In the genomic region with DNA sequence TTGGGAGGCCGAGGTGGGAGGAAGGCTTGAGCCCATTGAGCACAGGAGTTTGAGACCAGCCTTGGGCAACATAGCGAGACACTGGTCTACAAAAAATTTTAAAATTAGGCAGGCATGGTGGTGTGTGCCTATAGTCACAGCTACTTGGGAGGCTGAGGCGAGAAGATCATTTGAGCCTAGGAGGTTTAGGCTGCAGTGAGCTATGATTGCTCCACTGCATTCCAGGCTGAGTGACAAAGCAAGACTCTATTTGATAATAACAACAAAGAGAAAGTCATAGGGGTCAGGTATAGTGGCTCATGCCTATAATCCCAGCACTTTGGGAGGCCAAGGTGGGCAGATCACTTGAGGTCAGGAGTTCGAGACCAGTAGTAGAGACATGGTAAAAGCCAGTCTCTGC, we compare ENCODE assay signal across 21 cellular contexts. TPM values are rescaled to one million over a fixed set of nuclear protein-coding genes. Genes with fewer than 3 reads are reported as not detected.
A peak's percentile ranks its signal among the peaks of the same experiment; 100 is the strongest.
DNase-seq lines count a peak whose midpoint lies in the region; ATAC-seq, FAIRE-seq and TF ChIP-seq lines count a peak whose summit lies in the region.
"Had no signal": no experiment of that assay in that cellular context is flagged by ENCODE, and none has a peak within 500 bp of the region (broad histone marks: within the 10 kb centered on the region; RNA-seq: fewer than 3 reads in every experiment).

No MANE protein-coding gene starts in this region.

- peaks cover 26 to 67% (median 42%) of the 10 kb centered on the region in 4 donors for H3K4me1 Mint-ChIP-seq in CD4-positive, alpha-beta memory T cell
- H3K4me1 Mint-ChIP-seq in natural killer cell treated with Interleukin-12 subunit alpha and Interleukin-12 subunit beta and Interleukin-15 and Interleukin-18, amount 100 ng/mL, for 72 hours (ENCODE audit: low read depth in 2 of 2), result peaks cover 22 to 36% of the 10 kb centered on the region in 2 donors

- TF ChIP-seq CTCF in HCT116 (IDR thresholded peaks at IDR 0.05 in 2 of 3, conservative IDR thresholded peaks at IDR 0.05 in 1 of 3; ENCODE audit: borderline replicate concordance in 1 of 3, insufficient read depth in 1 of 3, low read depth in 2 of 3, low read length in 2 of 3) (no peak), K562 (IDR thresholded peaks at IDR 0.05 in 2 of 3, conservative IDR thresholded peaks at IDR 0.05 in 1 of 3; ENCODE audit: insufficient read depth in 2 of 3, low read depth in 1 of 3, low read length in 3 of 3) (no peak)

- H3K4me3 Mint-ChIP-seq in CD4-positive, alpha-beta memory T cell, result peak overlapping the region in 2 of 8 donors; percentile 24 to 31
- no peak overlapping the region for H3K4me3 Mint-ChIP-seq in natural killer cell treated with Interleukin-12 subunit alpha and Interleukin-12 subunit beta and Interleukin-15 and Interleukin-18, amount 100 ng/mL, for 72 hours

- RAD21 ChIA-PET in HCT116 (lab: Charles Lee; ENCODE audit: low non-redundant PET in 1 of 2, low total read pairs in 2 of 2, uncharacterized antibody in 2 of 2, unreplicated experiment in 2 of 2), result no interaction called here

- H3K36me3 ChIP-seq in CD4-positive, alpha-beta memory T cell (ENCODE audit: insufficient read depth, low read length), result peaks cover under 1% of the 10 kb centered on the region
- H3K36me3 ChIP-seq in HCT116 (ENCODE audit: control insufficient read depth in 1 of 2, insufficient read depth in 2 of 2, low read length in 2 of 2), result no peaks in the 10 kb centered on the region
- H3K36me3 ChIP-seq in K562 (ENCODE audit: control insufficient read depth, insufficient read depth, low read length), result no peaks in the 10 kb centered on the region
- H3K36me3 ChIP-seq: MG63 had no signal

- no peaks in the 10 kb centered on the region for H3K27me3 ChIP-seq in CD4-positive, alpha-beta memory T cell (ENCODE audit: insufficient read depth, low read length)
- H3K27me3 ChIP-seq in HCT116 (ENCODE audit: insufficient read depth, low read length) (no peaks in the 10 kb centered on the region), K562 (ENCODE audit: control insufficient read depth in 2 of 2, insufficient read depth in 2 of 2, low read length in 2 of 2) (no peaks in the 10 kb centered on the region)
- H3K27me3 ChIP-seq: brain microvascular endothelial cell, MG63, tibial nerve had no signal

- H3K9ac ChIP-seq in HCT116 (ENCODE audit: low read length), result no peak overlapping the region
- no peak overlapping the region for H3K9ac ChIP-seq in K562 (ENCODE audit: insufficient read depth in 1 of 2, low read depth in 2 of 2, low read length in 2 of 2)
- H3K9ac ChIP-seq: parathyroid adenoma had no signal

- H4K20me1 ChIP-seq in HCT116 (ENCODE audit: insufficient read depth), result no peaks in the 10 kb centered on the region
- no peaks in the 10 kb centered on the region for H4K20me1 ChIP-seq in K562 (replicated peaks; ENCODE audit: control insufficient read depth, insufficient read depth, low read length)

- WGBS in K562 (ENCODE audit: insufficient coverage, low coverage, missing lambda C conversion rate), result 65% methylated on average over 4 of the region's 4 CpGs

- peaks cover 0 to 2% (median 0%) of the 10 kb centered on the region in 8 donors for H3K9me3 Mint-ChIP-seq in CD4-positive, alpha-beta memory T cell
- no peaks in the 10 kb centered on the region for H3K9me3 Mint-ChIP-seq in natural killer cell treated with Interleukin-12 subunit alpha and Interleukin-12 subunit beta and Interleukin-15 and Interleukin-18, amount 100 ng/mL, for 72 hours

- H3K9me2 ChIP-seq in HCT116 (ENCODE audit: insufficient read depth), result no peaks in the 10 kb centered on the region

- CTCF ChIA-PET in CD4-positive, alpha-beta memory T cell (lab: Charles Lee; ENCODE audit: partially characterized antibody), result interaction anchor here (1.0 to 2.9 kb wide), 4 partner anchors 14 to 39 kb away, joined by 3 to 10 read pairs (median 6); no protein-coding TSS in a partner anchor
- CTCF ChIA-PET in HCT116 (lab: Charles Lee) (interaction anchor here (0.7 kb wide), 1 partner anchor 97 kb away, joined by 3 read pairs; the partner anchor contains the start of gene DNM2), K562 (lab: Yijun Ruan, JAX; ENCODE audit: low intra/inter-chr PET ratio) (no interaction called here)

- no peak overlapping the region for H3K27ac ChIP-seq in CD4-positive, alpha-beta memory T cell (ENCODE audit: low read depth, low read length)
- no peak overlapping the region for H3K27ac ChIP-seq in HCT116 (ENCODE audit: low read depth, low read length)
- H3K27ac ChIP-seq in K562 (ENCODE audit: extremely low read depth, low read depth, low read length), result no peak overlapping the region
- H3K27ac ChIP-seq: brain microvascular endothelial cell, parathyroid adenoma had no signal

- peaks cover 50% of the 10 kb centered on the region for H3K4me1 ChIP-seq in CD4-positive, alpha-beta memory T cell (ENCODE audit: insufficient read depth, low read length)
- H3K4me1 ChIP-seq in HCT116 (ENCODE audit: control insufficient read depth in 1 of 2, insufficient read depth in 2 of 2, low read length in 2 of 2), result peaks cover 59 to 75% of the 10 kb centered on the region in 2 experiments
- H3K4me1 ChIP-seq in K562 (replicated peaks in 1 of 2; ENCODE audit: control insufficient read depth in 2 of 2, insufficient read depth in 2 of 2, low read length in 2 of 2), result peaks cover 23 to 39% of the 10 kb centered on the region in 2 experiments

- in situ Hi-C loops in K562 (cut with MboI), result no loop called here

- FAIRE-seq in K562 (lab: Jason Lieb, UNC), result peak; percentile 58
- FAIRE-seq: kidney had no signal

- peaks cover 3% of the 10 kb centered on the region for H3K9me1 ChIP-seq in K562 (ENCODE audit: control insufficient read depth, insufficient read depth, low read length)

- peak overlapping the region; percentile 6 to 86 (median 73) for H3K27ac Mint-ChIP-seq in CD4-positive, alpha-beta memory T cell
- H3K27ac Mint-ChIP-seq in natural killer cell treated with Interleukin-12 subunit alpha and Interleukin-12 subunit beta and Interleukin-15 and Interleukin-18, amount 100 ng/mL, for 72 hours, result peak overlapping the region; percentile 51 to 86

- no peak overlapping the region for H3K4me3 ChIP-seq in CD4-positive, alpha-beta memory T cell (ENCODE audit: low read length in 2 of 2)
- H3K4me3 ChIP-seq in HCT116 (replicated peaks in 1 of 2; ENCODE audit: low read depth in 1 of 2, low read length in 2 of 2), result no peak overlapping the region
- no peak overlapping the region for H3K4me3 ChIP-seq in K562
- H3K4me3 ChIP-seq: MG63, tibial nerve had no signal

- POLR2A ChIA-PET in CD4-positive, alpha-beta memory T cell (lab: Charles Lee; ENCODE audit: partially characterized antibody), result interaction anchor here (1.1 to 7.1 kb wide), 2 partner anchors 17 to 32 kb away, joined by 3 to 65 read pairs; no protein-coding TSS in a partner anchor
- POLR2A ChIA-PET in HCT116 (lab: Charles Lee), result interaction anchor here (0.7 kb wide), 1 partner anchor 36 kb away, joined by 3 read pairs; no protein-coding TSS in a partner anchor
- POLR2A ChIA-PET in K562 (lab: Yijun Ruan, JAX), result interaction anchor here (0.8 to 1.4 kb wide), 2 partner anchors 19 to 38 kb away, joined by 3 to 4 read pairs; no protein-coding TSS in a partner anchor

- no peak for TF ChIP-seq EP300 in K562 (IDR thresholded peaks at IDR 0.05; ENCODE audit: low read length)

- H2AFZ ChIP-seq in HCT116 (ENCODE audit: low read depth, low read length, poor library complexity, severe bottlenecking) (no peak overlapping the region), K562 (ENCODE audit: low read depth, low read length) (no peak overlapping the region)
- H2AFZ ChIP-seq: parathyroid adenoma had no signal

- DNase-seq in CD4-positive, alpha-beta memory T cell, result no peak
- DNase-seq in HCT116 (ENCODE audit: low read depth, low spot score), result no peak
- peak in 1 of 4 experiments; percentile 13 for DNase-seq in K562 (ENCODE audit: extremely low read depth in 1 of 4, low spot score in 3 of 4)
- DNase-seq in natural killer cell treated with Interleukin-12 subunit alpha and Interleukin-12 subunit beta and Interleukin-15 and Interleukin-18, amount 100 ng/mL, for 72 hours (ENCODE audit: low spot score), result no peak
- DNase-seq in cortex of kidney (lab: John Stamatoyannopoulos, UW), result no peak
- DNase-seq in SW 1271 (lab: John Stamatoyannopoulos, UW), result no peak
- DNase-seq in central memory CD4-positive, alpha-beta T cell, result no peak
- DNase-seq: activated effector memory CD4-positive, alpha-beta T cell treated with Interleukin-2 at 50 U/mL for 16 hours; AML-193; brain microvascular endothelial cell; DMS153; HCEC 1CT; kidney; MG63; NCI-H187 treated with DMSO at 0.1 percent for 48 hours; SIG-M5; stimulated activated CD4-positive, alpha-beta T cell treated with anti-CD3 and anti-CD28 coated beads, Interleukin-4, amount 100 ng/mL, for 24 hours; stimulated activated CD8-positive, alpha-beta memory T cell treated with anti-CD3 and anti-CD28 coated beads, Interleukin-4, amount 100 ng/mL, for 48 hours had no signal

- intact Hi-C loops in CD4-positive, alpha-beta memory T cell (cut with micrococcal nuclease), result no loop called here
- intact Hi-C loops in HCT116 (cut with micrococcal nuclease) (no loop called here), K562 (cut with micrococcal nuclease) (no loop called here)

- H3K4me2 ChIP-seq in HCT116 (ENCODE audit: low read length) (peak overlapping the region; percentile 27), K562 (ENCODE audit: insufficient read depth, low read length) (no peak overlapping the region)

- TF ChIP-seq RAD21 in HCT116 (IDR thresholded peaks at IDR 0.05; ENCODE audit: low read depth) (no peak), K562 (CRISPR knock-in tag; conservative IDR thresholded peaks at IDR 0.05 in 1 of 2, IDR thresholded peaks at IDR 0.05 in 1 of 2) (no peak)

- no TSS peak for BruUV-seq in HCT116 (replicated peaks; lab: Mats Ljungman, UMichigan)
- BruUV-seq in K562 (replicated peaks; lab: Mats Ljungman, UMichigan), result no TSS peak

- ATAC-seq in HCT116 (no peak), K562 (no peak), GM21360 (IDR thresholded peaks at IDR 0.05; ENCODE audit: unreplicated experiment) (no peak)
- ATAC-seq in natural killer cell treated with Interleukin-12 subunit alpha and Interleukin-12 subunit beta and Interleukin-15 and Interleukin-18, amount 100 ng/mL, for 72 hours, result no peak

- peaks cover 3% of the 10 kb centered on the region for H3K79me2 ChIP-seq in HCT116 (ENCODE audit: insufficient read depth, low read length)
- peaks cover 6% of the 10 kb centered on the region; the same call in 2 of the 3 replicates for H3K79me2 ChIP-seq in K562 (ENCODE audit: control insufficient read depth, insufficient read depth, low read length)

- TF ChIP-seq POLR2A in HCT116 (IDR thresholded peaks at IDR 0.05; ENCODE audit: borderline replicate concordance, extremely low read depth, insufficient read depth, insufficient read length) (no peak), K562 (conservative IDR thresholded peaks at IDR 0.05) (no peak)

- H3K36me3 Mint-ChIP-seq in CD4-positive, alpha-beta memory T cell, result peaks cover 15 to 28% of the 10 kb centered on the region in 2 donors
- no peaks in the 10 kb centered on the region for H3K36me3 Mint-ChIP-seq in natural killer cell treated with Interleukin-12 subunit alpha and Interleukin-12 subunit beta and Interleukin-15 and Interleukin-18, amount 100 ng/mL, for 72 hours

- H3K27me3 Mint-ChIP-seq in CD4-positive, alpha-beta memory T cell, result no peaks in the 10 kb centered on the region
- no peaks in the 10 kb centered on the region for H3K27me3 Mint-ChIP-seq in natural killer cell treated with Interleukin-12 subunit alpha and Interleukin-12 subunit beta and Interleukin-15 and Interleukin-18, amount 100 ng/mL, for 72 hours

- H3K9me3 ChIP-seq in CD4-positive, alpha-beta memory T cell (ENCODE audit: control insufficient read depth in 1 of 2, low read length in 2 of 2), result no peaks in the 10 kb centered on the region
- H3K9me3 ChIP-seq in HCT116 (ENCODE audit: control insufficient read depth in 1 of 2, insufficient read depth in 1 of 2, low read depth in 1 of 2, low read length in 2 of 2) (no peaks in the 10 kb centered on the region), K562 (replicated peaks; ENCODE audit: control insufficient read depth, insufficient read depth, low read depth, low read length) (no peaks in the 10 kb centered on the region)
- H3K9me3 ChIP-seq: MG63, tibial nerve had no signal

RNA-seq across cellular contexts. Expression of gene SLC44A2, which starts 4.6 kb away (rescaled TPM):
- 100 to 1,000 TPM; 203 to 204 TPM for total RNA-seq in CD4-positive, alpha-beta memory T cell
- 100 to 1,000 TPM; 195 to 284 TPM for polyA plus RNA-seq in CD4-positive, alpha-beta memory T cell
- total RNA-seq in HCT116 (2021; ENCODE audit: unreplicated experiment) (90.9 TPM), K562 (2014; rRNA removed) (6.8 and 14.4 TPM in 2 replicates), K562 (2014; rRNA removed; fragmentation: Illumina TruSeq; extraction: Trizol) (6.2 and 6.5 TPM in 2 replicates), K562 (2015; rRNA removed; fragmentation: Illumina TruSeq; extraction: Trizol) (8.0 and 8.1 TPM in 2 replicates), K562 (2021) (30.2 and 34.2 TPM in 2 replicates)
- 62.0 and 79.9 TPM in 2 replicates for polyA plus RNA-seq in HCT116 (2012)
- 37.8 and 63.7 TPM in 2 replicates for total RNA-seq in K562 (2011; cell fraction: chromatin; rRNA removed; ENCODE audit: low replicate concordance)
- total RNA-seq in K562 (2011; cell fraction: nucleolus; rRNA removed), result 41.6 and 41.7 TPM in 2 replicates
- total RNA-seq in K562 (2011; cell fraction: nucleoplasm; rRNA removed), result 44.4 and 57.3 TPM in 2 replicates
- polyA plus RNA-seq in K562 (2011; rRNA removed) (15.1 and 23.3 TPM in 2 replicates), K562 (2014; fragmentation: Illumina TruSeq; extraction: Trizol) (26.3 and 33.0 TPM in 2 replicates), K562 (2014; fragmentation: Nextera tagmentation; extraction: Ambion mirVana) (1 to 10 TPM; 1.1 to 2.3 TPM), K562 (2014; rRNA removed) (12.4 and 16.7 TPM in 2 replicates)
- polyA plus RNA-seq in K562 (2011; cell fraction: cytosol; rRNA removed), result 22.5 and 26.7 TPM in 2 replicates
- 44.7 and 54.4 TPM in 2 replicates for polyA plus RNA-seq in K562 (2011; cell fraction: nucleus; rRNA removed)
- 29.6 and 49.8 TPM in 2 replicates for polyA plus RNA-seq in K562 (2012)
- polyA minus RNA-seq in K562 (2011; rRNA and poly(A)+ RNA removed), result 18.5 and 22.8 TPM in 2 replicates
- 18.0 and 33.3 TPM in 2 replicates for polyA minus RNA-seq in K562 (2011; cell fraction: cytosol; rRNA and poly(A)+ RNA removed)
- polyA minus RNA-seq in K562 (2011; cell fraction: nucleus; rRNA and poly(A)+ RNA removed), result 7.8 and 11.1 TPM in 2 replicates
- total RNA-seq in natural killer cell treated with Interleukin-12 subunit alpha and Interleukin-12 subunit beta and Interleukin-15 and Interleukin-18, amount 100 ng/mL, for 72 hours, result 10 to 100 TPM; 63.9 to 67.9 TPM

RNA-seq across cellular contexts. Expression of gene ILF3, which starts 33.4 kb away (rescaled TPM):
- 100 to 1,000 TPM; 291 to 302 TPM for total RNA-seq in CD4-positive, alpha-beta memory T cell
- 100 to 1,000 TPM in 1 of 2 donors, 10 to 100 TPM in 1; 36.2 to 103 TPM for polyA plus RNA-seq in CD4-positive, alpha-beta memory T cell
- 430 TPM for total RNA-seq in HCT116 (2021; ENCODE audit: unreplicated experiment)
- 242 and 278 TPM in 2 replicates for polyA plus RNA-seq in HCT116 (2012)
- total RNA-seq in K562 (2011; cell fraction: chromatin; rRNA removed; ENCODE audit: low replicate concordance), result 430 and 677 TPM in 2 replicates
- total RNA-seq in K562 (2011; cell fraction: nucleolus; rRNA removed), result 329 and 377 TPM in 2 replicates
- total RNA-seq in K562 (2011; cell fraction: nucleoplasm; rRNA removed), result 305 and 307 TPM in 2 replicates
- total RNA-seq in K562 (2014; rRNA removed), result 141 and 169 TPM in 2 replicates
- total RNA-seq in K562 (2014; rRNA removed; fragmentation: Illumina TruSeq; extraction: Trizol), result 122 and 125 TPM in 2 replicates
- total RNA-seq in K562 (2015; rRNA removed; fragmentation: Illumina TruSeq; extraction: Trizol), result 179 and 183 TPM in 2 replicates
- 408 and 453 TPM in 2 replicates for total RNA-seq in K562 (2021)
- polyA plus RNA-seq in K562 (2011; rRNA removed), result 175 and 376 TPM in 2 replicates
- polyA plus RNA-seq in K562 (2011; cell fraction: cytosol; rRNA removed), result 127 and 144 TPM in 2 replicates
- 442 and 520 TPM in 2 replicates for polyA plus RNA-seq in K562 (2011; cell fraction: nucleus; rRNA removed)
- polyA plus RNA-seq in K562 (2012), result 205 and 346 TPM in 2 replicates
- polyA plus RNA-seq in K562 (2014; fragmentation: Illumina TruSeq; extraction: Trizol), result 342 and 395 TPM in 2 replicates
- polyA plus RNA-seq in K562 (2014; fragmentation: Nextera tagmentation; extraction: Ambion mirVana), result 10 to 100 TPM; 26.0 to 27.5 TPM
- polyA plus RNA-seq in K562 (2014; rRNA removed), result 231 and 240 TPM in 2 replicates
- polyA minus RNA-seq in K562 (2011; rRNA and poly(A)+ RNA removed), result 144 and 225 TPM in 2 replicates
- polyA minus RNA-seq in K562 (2011; cell fraction: cytosol; rRNA and poly(A)+ RNA removed), result 105 and 160 TPM in 2 replicates
- polyA minus RNA-seq in K562 (2011; cell fraction: nucleus; rRNA and poly(A)+ RNA removed), result 106 and 132 TPM in 2 replicates
- total RNA-seq in natural killer cell treated with Interleukin-12 subunit alpha and Interleukin-12 subunit beta and Interleukin-15 and Interleukin-18, amount 100 ng/mL, for 72 hours, result 100 to 1,000 TPM; 298 to 579 TPM

RNA-seq across cellular contexts. Expression of gene AP1M2, which starts 33.7 kb away (rescaled TPM):
- total RNA-seq in CD4-positive, alpha-beta memory T cell, result not detected
- polyA plus RNA-seq in CD4-positive, alpha-beta memory T cell, result not detected
- total RNA-seq in HCT116 (2021; ENCODE audit: unreplicated experiment) (111 TPM), K562 (2014; rRNA removed) (0.59 TPM in 1 of 2 replicates, not detected in the other), K562 (2014; rRNA removed; fragmentation: Illumina TruSeq; extraction: Trizol) (0.57 and 1.3 TPM in 2 replicates), K562 (2015; rRNA removed; fragmentation: Illumina TruSeq; extraction: Trizol) (0.15 TPM in 1 of 2 replicates, not detected in the other), K562 (2021) (0.33 and 0.40 TPM in 2 replicates)
- 145 and 167 TPM in 2 replicates for polyA plus RNA-seq in HCT116 (2012)
- not detected in 2 replicates for total RNA-seq in K562 (2011; cell fraction: chromatin; rRNA removed; ENCODE audit: low replicate concordance)
- total RNA-seq in K562 (2011; cell fraction: nucleolus; rRNA removed), result 1.2 TPM in 1 of 2 replicates, not detected in the other
- 1.1 and 1.7 TPM in 2 replicates for total RNA-seq in K562 (2011; cell fraction: nucleoplasm; rRNA removed)
- polyA plus RNA-seq in K562 (2011; rRNA removed) (0.39 and 0.50 TPM in 2 replicates), K562 (2014; fragmentation: Illumina TruSeq; extraction: Trizol) (0.68 TPM in 1 of 2 replicates, not detected in the other), K562 (2014; fragmentation: Nextera tagmentation; extraction: Ambion mirVana) (1 to 10 TPM; 1.1 to 1.4 TPM), K562 (2014; rRNA removed) (1.1 and 1.3 TPM in 2 replicates)
- 0.34 and 1.0 TPM in 2 replicates for polyA plus RNA-seq in K562 (2011; cell fraction: cytosol; rRNA removed)
- polyA plus RNA-seq in K562 (2011; cell fraction: nucleus; rRNA removed), result 0.24 and 0.41 TPM in 2 replicates
- 0.55 and 0.68 TPM in 2 replicates for polyA plus RNA-seq in K562 (2012)
- 0.11 TPM in 1 of 2 replicates, not detected in the other for polyA minus RNA-seq in K562 (2011; rRNA and poly(A)+ RNA removed)
- 0.95 and 2.2 TPM in 2 replicates for polyA minus RNA-seq in K562 (2011; cell fraction: cytosol; rRNA and poly(A)+ RNA removed)
- polyA minus RNA-seq in K562 (2011; cell fraction: nucleus; rRNA and poly(A)+ RNA removed), result 0.78 TPM in 1 of 2 replicates, not detected in the other
- not detected for total RNA-seq in natural killer cell treated with Interleukin-12 subunit alpha and Interleukin-12 subunit beta and Interleukin-15 and Interleukin-18, amount 100 ng/mL, for 72 hours
- total RNA-seq: tibial nerve had no signal

RNA-seq across cellular contexts. Expression of gene CDKN2D, which starts 52.0 kb away (rescaled TPM):
- 10 to 100 TPM; 25.6 to 29.2 TPM for total RNA-seq in CD4-positive, alpha-beta memory T cell
- polyA plus RNA-seq in CD4-positive, alpha-beta memory T cell, result 100 to 1,000 TPM; 130 to 159 TPM
- total RNA-seq in HCT116 (2021; ENCODE audit: unreplicated experiment), result 13.8 TPM
- polyA plus RNA-seq in HCT116 (2012), result 33.3 and 33.5 TPM in 2 replicates
- 3.0 and 4.1 TPM in 2 replicates for total RNA-seq in K562 (2011; cell fraction: chromatin; rRNA removed; ENCODE audit: low replicate concordance)
- total RNA-seq in K562 (2011; cell fraction: nucleolus; rRNA removed), result 4.5 and 5.1 TPM in 2 replicates
- total RNA-seq in K562 (2011; cell fraction: nucleoplasm; rRNA removed), result 4.1 and 6.0 TPM in 2 replicates
- total RNA-seq in K562 (2014; rRNA removed), result 1.7 and 2.7 TPM in 2 replicates
- total RNA-seq in K562 (2014; rRNA removed; fragmentation: Illumina TruSeq; extraction: Trizol), result 1.7 and 2.4 TPM in 2 replicates
- total RNA-seq in K562 (2015; rRNA removed; fragmentation: Illumina TruSeq; extraction: Trizol), result 3.2 and 3.7 TPM in 2 replicates
- 4.1 and 4.7 TPM in 2 replicates for total RNA-seq in K562 (2021)
- polyA plus RNA-seq in K562 (2011; rRNA removed), result 5.7 and 6.6 TPM in 2 replicates
- polyA plus RNA-seq in K562 (2011; cell fraction: cytosol; rRNA removed), result 9.6 and 11.2 TPM in 2 replicates
- polyA plus RNA-seq in K562 (2011; cell fraction: nucleus; rRNA removed), result 4.6 and 6.0 TPM in 2 replicates
- 4.6 and 12.8 TPM in 2 replicates for polyA plus RNA-seq in K562 (2012)
- polyA plus RNA-seq in K562 (2014; fragmentation: Illumina TruSeq; extraction: Trizol), result 3.7 and 4.0 TPM in 2 replicates
- 1 to 10 TPM in 1 of 2 experiments, under 1 TPM in 1; 0.41 to 1.0 TPM for polyA plus RNA-seq in K562 (2014; fragmentation: Nextera tagmentation; extraction: Ambion mirVana)
- 6.7 and 8.2 TPM in 2 replicates for polyA plus RNA-seq in K562 (2014; rRNA removed)
- polyA minus RNA-seq in K562 (2011; rRNA and poly(A)+ RNA removed), result 1.7 and 2.1 TPM in 2 replicates
- polyA minus RNA-seq in K562 (2011; cell fraction: cytosol; rRNA and poly(A)+ RNA removed), result 1.9 and 5.0 TPM in 2 replicates
- polyA minus RNA-seq in K562 (2011; cell fraction: nucleus; rRNA and poly(A)+ RNA removed), result 1.1 and 1.2 TPM in 2 replicates
- total RNA-seq in natural killer cell treated with Interleukin-12 subunit alpha and Interleukin-12 subunit beta and Interleukin-15 and Interleukin-18, amount 100 ng/mL, for 72 hours, result 10 to 100 TPM; 28.0 to 33.9 TPM

RNA-seq across cellular contexts. Expression of gene KRI1, which starts 55.0 kb away (rescaled TPM):
- 10 to 100 TPM; 72.7 to 73.0 TPM for total RNA-seq in CD4-positive, alpha-beta memory T cell
- 10 to 100 TPM in 1 of 2 donors, 1 to 10 TPM in 1; 3.2 to 36.3 TPM for polyA plus RNA-seq in CD4-positive, alpha-beta memory T cell
- 44.0 TPM for total RNA-seq in HCT116 (2021; ENCODE audit: unreplicated experiment)
- 27.5 and 32.5 TPM in 2 replicates for polyA plus RNA-seq in HCT116 (2012)
- total RNA-seq in K562 (2011; cell fraction: chromatin; rRNA removed; ENCODE audit: low replicate concordance), result 85.4 and 105 TPM in 2 replicates
- total RNA-seq in K562 (2011; cell fraction: nucleolus; rRNA removed), result 60.1 and 62.2 TPM in 2 replicates
- 49.0 and 54.8 TPM in 2 replicates for total RNA-seq in K562 (2011; cell fraction: nucleoplasm; rRNA removed)
- 44.6 and 50.3 TPM in 2 replicates for total RNA-seq in K562 (2014; rRNA removed)
- 21.9 and 22.0 TPM in 2 replicates for total RNA-seq in K562 (2014; rRNA removed; fragmentation: Illumina TruSeq; extraction: Trizol)
- 24.7 and 25.0 TPM in 2 replicates for total RNA-seq in K562 (2015; rRNA removed; fragmentation: Illumina TruSeq; extraction: Trizol)
- total RNA-seq in K562 (2021), result 34.3 and 37.7 TPM in 2 replicates
- 20.0 and 22.8 TPM in 2 replicates for polyA plus RNA-seq in K562 (2011; rRNA removed)
- polyA plus RNA-seq in K562 (2011; cell fraction: cytosol; rRNA removed), result 10.8 and 17.6 TPM in 2 replicates
- 52.6 and 92.9 TPM in 2 replicates for polyA plus RNA-seq in K562 (2011; cell fraction: nucleus; rRNA removed)
- polyA plus RNA-seq in K562 (2012), result 34.7 and 40.9 TPM in 2 replicates
- polyA plus RNA-seq in K562 (2014; fragmentation: Illumina TruSeq; extraction: Trizol), result 35.2 and 37.7 TPM in 2 replicates
- 1 to 10 TPM; 1.1 to 2.0 TPM for polyA plus RNA-seq in K562 (2014; fragmentation: Nextera tagmentation; extraction: Ambion mirVana)
- polyA plus RNA-seq in K562 (2014; rRNA removed), result 45.3 and 50.7 TPM in 2 replicates
- 15.9 and 20.0 TPM in 2 replicates for polyA minus RNA-seq in K562 (2011; rRNA and poly(A)+ RNA removed)
- polyA minus RNA-seq in K562 (2011; cell fraction: cytosol; rRNA and poly(A)+ RNA removed), result 19.5 and 21.1 TPM in 2 replicates
- polyA minus RNA-seq in K562 (2011; cell fraction: nucleus; rRNA and poly(A)+ RNA removed), result 19.5 and 20.2 TPM in 2 replicates
- 10 to 100 TPM; 50.9 to 89.6 TPM for total RNA-seq in natural killer cell treated with Interleukin-12 subunit alpha and Interleukin-12 subunit beta and Interleukin-15 and Interleukin-18, amount 100 ng/mL, for 72 hours

Comparison
In these comparisons a context has a peak if more than half of its experiments do, and no peak if none do; other contexts are left out.
1. RNA of gene AP1M2, which starts 33.7 kb away (total RNA-seq): 111 TPM in HCT116 (single experiment); 0.15 to 1.7 TPM in K562, not detected in CD4-positive, alpha-beta memory T cell and not detected in natural killer cell treated with Interleukin-12 subunit alpha and Interleukin-12 subunit beta and Interleukin-15 and Interleukin-18, amount 100 ng/mL, for 72 hours; every median in the first group is over 10 times any median in the second.